In the genomic region with DNA sequence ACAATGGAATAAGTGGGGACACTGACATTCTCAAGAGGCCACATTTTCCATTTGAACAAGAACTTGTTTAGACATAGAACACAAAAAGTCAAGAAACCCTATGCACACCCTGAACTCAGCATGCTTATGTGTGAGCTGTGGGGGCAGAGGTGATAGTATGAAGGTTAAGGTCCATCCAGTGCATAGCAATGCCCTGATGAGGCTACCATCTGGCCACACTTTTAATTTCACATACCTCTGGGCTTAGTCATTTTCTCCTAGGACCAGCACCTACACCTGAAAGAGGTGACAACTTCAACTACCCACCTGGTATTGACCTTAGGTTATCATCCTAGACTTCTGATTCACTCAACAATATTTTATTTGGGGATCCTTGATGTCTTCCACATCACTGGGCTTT, we compare ENCODE assay signal across 24 cellular contexts.
"Had no signal": no experiment of that assay in that cellular context is flagged by ENCODE, and none has a peak within 500 bp of the region (broad histone marks: within the 10 kb centered on the region; RNA-seq: fewer than 3 reads in every experiment).

No MANE protein-coding gene starts in this region.

- H3K4me2 ChIP-seq: KMS-11 had no signal

- H3K27ac ChIP-seq: HL-60, KMS-11, SJSA1, SK-N-MC had no signal

- H3K27me3 ChIP-seq: SJSA1 had no signal

- H3K4me3 ChIP-seq: K562, SJSA1, SK-N-MC had no signal

- H3K4me1 ChIP-seq: SJSA1 had no signal

- H3K9ac ChIP-seq: KMS-11 had no signal

- H3K9me3 ChIP-seq: SJSA1 had no signal

- H3K36me3 ChIP-seq: SJSA1 had no signal

- FAIRE-seq: HTR-8/SVneo, K562, RCC 7860 had no signal

- DNase-seq: Kasumi-1, MV-4-11, NCI-H1048, NCI-H1105, NCI-H1417, NCI-H1436 treated with DMSO at 0.1 percent for 48 hours, NCI-H1694, NCI-H187 treated with DMSO at 0.1 percent for 48 hours, NCI-H2029 treated with DMSO at 0.1 percent for 48 hours, NCI-H2171 treated with DMSO at 0.1 percent for 48 hours, NCI-H524, NCI-H69, NCI-H774, Right ventricle myocardium superior, RPMI8226, SIG-M5, SW 1271 had no signal
